In the genomic region with DNA sequence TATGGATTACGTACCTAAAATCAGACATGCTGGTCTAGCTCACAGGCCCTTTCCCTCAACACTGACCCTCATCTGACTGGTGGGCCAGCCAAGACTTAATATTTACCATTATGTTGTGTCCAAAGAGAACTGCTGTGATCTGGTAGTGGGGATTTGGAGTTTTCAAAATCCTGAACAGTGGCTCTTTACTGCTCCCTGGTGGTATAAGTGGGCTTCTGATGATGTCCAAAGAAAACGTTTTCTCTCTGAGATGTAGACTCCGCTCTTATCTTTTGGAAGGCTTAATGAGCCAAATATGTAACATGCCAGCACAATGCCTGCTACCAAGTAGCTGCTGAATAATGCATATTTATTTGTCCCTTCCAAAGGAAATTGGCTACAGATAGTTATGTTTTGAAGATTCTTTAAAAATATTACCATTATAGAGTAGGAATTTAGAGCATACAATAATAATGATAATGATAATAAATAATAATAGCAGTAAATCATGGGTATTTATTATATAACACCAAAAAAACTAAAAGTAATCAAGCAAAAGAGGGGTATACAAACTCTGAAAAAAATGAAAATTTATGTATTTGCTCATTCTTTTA, we compare ENCODE assay signal across 9 cellular contexts.
A peak's percentile ranks its signal among the peaks of the same experiment; 100 is the strongest.
DNase-seq lines count a peak whose midpoint lies in the region; ATAC-seq and TF ChIP-seq lines count a peak whose summit lies in the region.
"Had no signal": no experiment of that assay in that cellular context is flagged by ENCODE, and none has a peak within 500 bp of the region (broad histone marks: within the 10 kb centered on the region; RNA-seq: fewer than 3 reads in every experiment).

No MANE protein-coding gene starts in this region.

- no TSS peak for BruUV-seq in PC-9 (replicated peaks; lab: Mats Ljungman, UMichigan)

- H3K4me1 ChIP-seq in PC-9 (replicated peaks; ENCODE audit: insufficient read depth), result no peaks in the 10 kb centered on the region
- H3K4me1 ChIP-seq in CD8-positive, alpha-beta memory T cell (ENCODE audit: insufficient read depth, low read length), result no peaks in the 10 kb centered on the region

- H3K9me3 Mint-ChIP-seq in activated CD4-positive, alpha-beta T cell treated with anti-CD3 and anti-CD28 coated beads, Interleukin-2, amount 10 ng/mL, durations not matched to agents 24 days and 14 days, result no peaks in the 10 kb centered on the region
- no peaks in the 10 kb centered on the region for H3K9me3 Mint-ChIP-seq in effector memory CD8-positive, alpha-beta T cell
- H3K9me3 Mint-ChIP-seq in mesothelial cell of epicardium, result peaks cover 3% of the 10 kb centered on the region
- H3K9me3 Mint-ChIP-seq in CD8-positive, alpha-beta memory T cell, result peaks cover 0 to 3% (median 0%) of the 10 kb centered on the region in 5 donors
- H3K9me3 Mint-ChIP-seq: central memory CD8-positive, alpha-beta T cell had no signal

- H3K27ac ChIP-seq in PC-9, result no peak overlapping the region
- H3K27ac ChIP-seq in CD8-positive, alpha-beta memory T cell (ENCODE audit: low read depth, low read length), result no peak overlapping the region

- DNase-seq in activated CD4-positive, alpha-beta T cell treated with anti-CD3 and anti-CD28 coated beads, Interleukin-2, amount 10 ng/mL, durations not matched to agents 24 days and 14 days, result peak; percentile 76
- DNase-seq in activated CD4-positive, alpha-beta T cell treated with anti-CD3 and anti-CD28 coated beads, Interleukin-2, amount 50 U/mL, for 1 hour, result no peak
- DNase-seq in HS-27A (ENCODE audit: low read depth) (peak; percentile 39), PC-9 (peak; percentile 30 to 60), mesothelial cell of epicardium (ENCODE audit: low spot score in 2 of 2, unreplicated experiment in 2 of 2) (peak in 1 of 2 experiments; percentile 43)
- DNase-seq in effector memory CD8-positive, alpha-beta T cell, result peak; percentile 2 to 15 (median 2)
- no peak for DNase-seq in CD8-positive, alpha-beta memory T cell

- no peak for ATAC-seq in effector memory CD8-positive, alpha-beta T cell (replicated peaks)
- ATAC-seq in GM18517 (IDR thresholded peaks at IDR 0.05; ENCODE audit: unreplicated experiment), result no peak

- H3K27me3 ChIP-seq in PC-9 (ENCODE audit: insufficient read depth, low read depth), result no peaks in the 10 kb centered on the region
- H3K27me3 ChIP-seq in CD8-positive, alpha-beta memory T cell (ENCODE audit: insufficient read depth, low read length, poor library complexity, severe bottlenecking), result no peaks in the 10 kb centered on the region

- POLR2A ChIA-PET in PC-9 (lab: Charles Lee; ENCODE audit: unreplicated experiment), result no interaction called here
- POLR2A ChIA-PET in CD8-positive, alpha-beta memory T cell (lab: Charles Lee), result no interaction called here

- CTCF ChIA-PET in PC-9 (lab: Charles Lee), result interaction anchor here (1.0 kb wide), 1 partner anchor 299 kb away, joined by 5 read pairs; no protein-coding TSS in a partner anchor
- CTCF ChIA-PET in CD8-positive, alpha-beta memory T cell (lab: Charles Lee), result interaction anchor here (1.0 to 1.1 kb wide), 2 partner anchors 843 to 863 kb away, joined by 3 read pairs; no protein-coding TSS in a partner anchor

- no peaks in the 10 kb centered on the region for H3K79me2 ChIP-seq in PC-9 (ENCODE audit: low read depth)

- H3K9me2 ChIP-seq in PC-9 (ENCODE audit: insufficient read depth), result no peaks in the 10 kb centered on the region

- H3K9me3 ChIP-seq in PC-9 (ENCODE audit: insufficient read depth, low read depth), result no peaks in the 10 kb centered on the region
- no peaks in the 10 kb centered on the region for H3K9me3 ChIP-seq in CD8-positive, alpha-beta memory T cell (ENCODE audit: low read length)

- no peak overlapping the region for H3K27ac Mint-ChIP-seq in activated CD4-positive, alpha-beta T cell treated with anti-CD3 and anti-CD28 coated beads, Interleukin-2, amount 10 ng/mL, durations not matched to agents 24 days and 14 days
- H3K27ac Mint-ChIP-seq in effector memory CD8-positive, alpha-beta T cell, result no peak overlapping the region
- no peak overlapping the region for H3K27ac Mint-ChIP-seq in mesothelial cell of epicardium
- H3K27ac Mint-ChIP-seq in CD8-positive, alpha-beta memory T cell, result no peak overlapping the region

- H2AFZ ChIP-seq in PC-9, result no peak overlapping the region

- H3F3A ChIP-seq in PC-9 (ENCODE audit: insufficient read depth, low read depth), result no peaks in the 10 kb centered on the region

- H3K36me3 ChIP-seq in PC-9 (ENCODE audit: low read depth), result no peaks in the 10 kb centered on the region
- H3K36me3 ChIP-seq in CD8-positive, alpha-beta memory T cell (ENCODE audit: insufficient read depth, low read length), result no peaks in the 10 kb centered on the region

- no peak overlapping the region for H3K4me3 ChIP-seq in PC-9
- H3K4me3 ChIP-seq in CD8-positive, alpha-beta memory T cell (ENCODE audit: low read length), result no peak overlapping the region

- no peaks in the 10 kb centered on the region for H3K36me3 Mint-ChIP-seq in activated CD4-positive, alpha-beta T cell treated with anti-CD3 and anti-CD28 coated beads, Interleukin-2, amount 10 ng/mL, durations not matched to agents 24 days and 14 days (ENCODE audit: low read depth)
- no peaks in the 10 kb centered on the region for H3K36me3 Mint-ChIP-seq in effector memory CD8-positive, alpha-beta T cell (ENCODE audit: insufficient read depth)
- H3K36me3 Mint-ChIP-seq in mesothelial cell of epicardium, result no peaks in the 10 kb centered on the region
- H3K36me3 Mint-ChIP-seq in CD8-positive, alpha-beta memory T cell, result no peaks in the 10 kb centered on the region

- H4K20me1 ChIP-seq in PC-9 (ENCODE audit: insufficient read depth), result no peaks in the 10 kb centered on the region

- intact Hi-C loops in activated CD4-positive, alpha-beta T cell treated with anti-CD3 and anti-CD28 coated beads, Interleukin-2, amount 10 ng/mL, durations not matched to agents 24 days and 14 days (cut with micrococcal nuclease), result loop anchor here (1.0 to 10.0 kb wide), 4 partner anchors 510 to 1120 kb away; partner anchors contain the start of gene TEX48
- intact Hi-C loops in PC-9 (cut with micrococcal nuclease; ENCODE audit: unreplicated experiment), result loop anchor here (1.0 to 10.0 kb wide), 8 partner anchors 152 to 1120 kb away; partner anchors contain the start of genes TEX48 and TNC

- no peak overlapping the region for H3K4me2 ChIP-seq in PC-9

- H3K27me3 Mint-ChIP-seq in activated CD4-positive, alpha-beta T cell treated with anti-CD3 and anti-CD28 coated beads, Interleukin-2, amount 10 ng/mL, durations not matched to agents 24 days and 14 days, result peaks cover 22% of the 10 kb centered on the region
- peaks cover 10 to 43% of the 10 kb centered on the region in 2 donors for H3K27me3 Mint-ChIP-seq in effector memory CD8-positive, alpha-beta T cell
- no peaks in the 10 kb centered on the region for H3K27me3 Mint-ChIP-seq in mesothelial cell of epicardium (ENCODE audit: low read depth)
- peaks cover 0 to 31% of the 10 kb centered on the region in 2 donors for H3K27me3 Mint-ChIP-seq in CD8-positive, alpha-beta memory T cell

- TF ChIP-seq CTCF in PC-9 (conservative IDR thresholded peaks at IDR 0.05), result peak; percentile 84
- peak; percentile 80 for TF ChIP-seq CTCF in mesothelial cell of epicardium (IDR thresholded peaks at IDR 0.05; ENCODE audit: unreplicated experiment)

- H3K4me1 Mint-ChIP-seq in activated CD4-positive, alpha-beta T cell treated with anti-CD3 and anti-CD28 coated beads, Interleukin-2, amount 10 ng/mL, durations not matched to agents 24 days and 14 days, result no peaks in the 10 kb centered on the region
- H3K4me1 Mint-ChIP-seq in effector memory CD8-positive, alpha-beta T cell (ENCODE audit: low read depth in 2 of 2), result no peaks in the 10 kb centered on the region
- peaks cover 16% of the 10 kb centered on the region for H3K4me1 Mint-ChIP-seq in mesothelial cell of epicardium
- H3K4me1 Mint-ChIP-seq in CD8-positive, alpha-beta memory T cell, result no peaks in the 10 kb centered on the region
- H3K4me1 Mint-ChIP-seq: central memory CD8-positive, alpha-beta T cell had no signal

- H3K4me3 Mint-ChIP-seq in activated CD4-positive, alpha-beta T cell treated with anti-CD3 and anti-CD28 coated beads, Interleukin-2, amount 10 ng/mL, durations not matched to agents 24 days and 14 days, result no peak overlapping the region
- H3K4me3 Mint-ChIP-seq in effector memory CD8-positive, alpha-beta T cell, result no peak overlapping the region
- no peak overlapping the region for H3K4me3 Mint-ChIP-seq in mesothelial cell of epicardium
- H3K4me3 Mint-ChIP-seq in CD8-positive, alpha-beta memory T cell, result no peak overlapping the region
- H3K4me3 Mint-ChIP-seq: central memory CD8-positive, alpha-beta T cell had no signal

Comparison
In these comparisons a context has a peak if more than half of its experiments do, and no peak if none do; other contexts are left out.
1. DNase-seq: peak in activated CD4-positive, alpha-beta T cell treated with anti-CD3 and anti-CD28 coated beads, Interleukin-2, amount 10 ng/mL, durations not matched to agents 24 days and 14 days (single experiment), HS-27A (single experiment), PC-9 (2 of 2) and effector memory CD8-positive, alpha-beta T cell (3 of 3); none in activated CD4-positive, alpha-beta T cell treated with anti-CD3 and anti-CD28 coated beads, Interleukin-2, amount 50 U/mL, for 1 hour (single experiment) and CD8-positive, alpha-beta memory T cell (0 of 5).